11 cellular contexts compared by ENCODE assay signal in the genomic region with DNA sequence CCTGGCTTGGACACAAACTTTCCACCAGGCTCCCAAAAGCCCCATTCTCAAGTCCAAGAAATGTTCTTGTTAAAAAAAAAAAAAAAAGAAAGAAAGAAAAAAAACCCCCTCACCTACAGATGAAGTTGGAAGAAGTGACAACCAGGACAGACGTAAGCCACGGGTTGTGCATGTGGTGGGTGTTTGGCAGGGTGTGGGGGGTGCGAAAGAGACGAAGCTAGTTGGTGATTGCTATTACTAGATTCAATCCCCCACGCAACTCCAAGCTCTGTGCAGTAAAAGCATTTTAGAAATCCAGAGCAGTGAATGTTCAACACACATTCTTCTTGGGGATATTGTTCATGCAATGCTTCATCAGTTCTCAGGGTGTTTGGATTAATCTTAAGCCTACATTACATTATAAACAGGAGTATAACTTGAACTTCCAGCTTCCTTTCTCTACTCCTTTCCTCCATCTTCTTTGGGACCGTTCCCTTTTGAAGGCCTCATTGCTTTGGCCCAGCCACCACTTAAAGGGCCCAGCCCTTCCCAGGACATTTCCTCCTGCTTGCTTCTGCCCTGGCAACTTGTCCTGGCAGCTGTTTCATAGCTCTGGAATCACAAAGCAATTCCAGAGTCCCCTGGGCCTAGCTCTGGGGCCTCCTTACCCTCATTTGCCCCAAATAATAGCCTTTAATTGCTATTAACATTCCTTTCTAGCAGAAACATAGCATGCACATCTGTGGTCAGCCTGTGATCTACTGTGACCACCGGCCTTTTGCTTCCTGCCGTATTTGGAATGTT. TPM values are rescaled to one million over a fixed set of nuclear protein-coding genes. Genes with fewer than 3 reads are reported as not detected.
DNase-seq lines count a peak whose midpoint lies in the region; ATAC-seq and TF ChIP-seq lines count a peak whose summit lies in the region.
"Had no signal": no experiment of that assay in that cellular context is flagged by ENCODE, and none has a peak within 500 bp of the region (broad histone marks: within the 10 kb centered on the region; RNA-seq: fewer than 3 reads in every experiment).

No MANE protein-coding gene starts in this region.

- H3K4me1 ChIP-seq in esophagus (ENCODE audit: control insufficient read depth in 2 of 2, insufficient read depth in 2 of 2, low read length in 1 of 2): peaks cover 0 to 2% of the 10 kb centered on the region in 2 donors
- H3K4me1 ChIP-seq in mesodermal cell (ENCODE audit: control insufficient read depth, insufficient read depth, low read length, poor library complexity, severe bottlenecking): peaks cover 39% of the 10 kb centered on the region
- H3K4me1 ChIP-seq in thoracic aorta (ENCODE audit: control insufficient read depth in 1 of 2, low read depth in 2 of 2): peaks cover 11 to 29% of the 10 kb centered on the region in 2 donors

- peaks cover 5% of the 10 kb centered on the region for H3K27me3 Mint-ChIP-seq in activated CD4-positive, alpha-beta memory T cell treated with anti-CD3 and anti-CD28 coated beads for 36 hours

- H3K36me3 ChIP-seq in esophagus (ENCODE audit: control insufficient read depth in 2 of 2, insufficient read depth in 2 of 2, low read length in 1 of 2) (no peaks in the 10 kb centered on the region), mesodermal cell (ENCODE audit: control insufficient read depth, insufficient read depth, low read length) (no peaks in the 10 kb centered on the region), thoracic aorta (no peaks in the 10 kb centered on the region)

- ATAC-seq in thoracic aorta (ENCODE audit: insufficient number of reproducible peaks, low FRiP score, low read depth): no peak
- ATAC-seq in HG03159 (IDR thresholded peaks at IDR 0.05; ENCODE audit: unreplicated experiment): no peak
- ATAC-seq: activated T-cell treated with anti-CD3 and anti-CD28 coated beads, Interleukin-2, amount 50 U/mL, for 72 hours had no signal

- DNase-seq in M059J (ENCODE audit: low read depth) (peak; percentile 60), thoracic aorta (ENCODE audit: low spot score) (no peak), DMS53 treated with DMSO at 0.1 percent for 48 hours (lab: John Stamatoyannopoulos, UW; ENCODE audit: unreplicated experiment) (no peak), medulla oblongata (ENCODE audit: extremely low spot score) (no peak)
- no peak for DNase-seq in activated CD4-positive, alpha-beta memory T cell treated with anti-CD3 and anti-CD28 coated beads for 36 hours
- DNase-seq: activated T-cell treated with anti-CD3 and anti-CD28 coated beads, Interleukin-2, amount 50 U/mL, for 72 hours; DMS 273 treated with DMSO at 0.1 percent for 48 hours; NCI-H1417 had no signal

- no peaks in the 10 kb centered on the region for H3K9me3 ChIP-seq in esophagus (ENCODE audit: control insufficient read depth in 2 of 2, insufficient read depth in 1 of 2, low read depth in 1 of 2, low read length in 1 of 2)
- H3K9me3 ChIP-seq in mesodermal cell (ENCODE audit: control insufficient read depth, low read length): no peaks in the 10 kb centered on the region
- H3K9me3 ChIP-seq in thoracic aorta: no peaks in the 10 kb centered on the region

- 64 to 71% methylated on average over 8 of the region's 8 CpGs for WGBS in esophagus, 2 donors
- 87 to 90% methylated on average over 3 of the region's 8 CpGs for WGBS in mesodermal cell (ENCODE audit: insufficient coverage in 2 of 2), 2 experiments

- POLR2A ChIA-PET in activated CD4-positive, alpha-beta memory T cell treated with anti-CD3 and anti-CD28 coated beads for 36 hours (lab: Charles Lee): no interaction called here

- no peaks in the 10 kb centered on the region for H3K27me3 ChIP-seq in esophagus (ENCODE audit: control insufficient read depth in 1 of 2, insufficient read depth in 2 of 2, low read length in 2 of 2)
- no peaks in the 10 kb centered on the region for H3K27me3 ChIP-seq in thoracic aorta (replicated peaks; ENCODE audit: insufficient read depth)

- intact Hi-C loops in activated CD4-positive, alpha-beta memory T cell treated with anti-CD3 and anti-CD28 coated beads for 36 hours (cut with micrococcal nuclease): no loop called here

- peak overlapping the region; percentile 47 for H3K27ac ChIP-seq in esophagus (ENCODE audit: low read depth in 2 of 2, low read length in 1 of 2)
- H3K27ac ChIP-seq in mesodermal cell (ENCODE audit: low read depth, low read length, severe bottlenecking): peak overlapping the region; percentile 29
- peak overlapping the region; percentile 36 to 48 for H3K27ac ChIP-seq in thoracic aorta

- CTCF ChIA-PET in activated CD4-positive, alpha-beta memory T cell treated with anti-CD3 and anti-CD28 coated beads for 36 hours (lab: Charles Lee): interaction anchor here (1.0 kb wide), 1 partner anchor 94 kb away, joined by 3 read pairs; no protein-coding TSS in a partner anchor

- no peaks in the 10 kb centered on the region for H3K9me3 Mint-ChIP-seq in activated CD4-positive, alpha-beta memory T cell treated with anti-CD3 and anti-CD28 coated beads for 36 hours
- H3K9me3 Mint-ChIP-seq: activated T-cell treated with anti-CD3 and anti-CD28 coated beads, Interleukin-2, amount 50 U/mL, for 72 hours had no signal

- no peaks in the 10 kb centered on the region for H3K4me1 Mint-ChIP-seq in activated CD4-positive, alpha-beta memory T cell treated with anti-CD3 and anti-CD28 coated beads for 36 hours (ENCODE audit: low read depth)

- no peak overlapping the region for H3K27ac Mint-ChIP-seq in activated CD4-positive, alpha-beta memory T cell treated with anti-CD3 and anti-CD28 coated beads for 36 hours
- H3K27ac Mint-ChIP-seq: activated T-cell treated with anti-CD3 and anti-CD28 coated beads, Interleukin-2, amount 50 U/mL, for 72 hours had no signal

- TF ChIP-seq CTCF in thoracic aorta (IDR thresholded peaks at IDR 0.05): no peak

- no peak overlapping the region for H3K4me3 Mint-ChIP-seq in activated CD4-positive, alpha-beta memory T cell treated with anti-CD3 and anti-CD28 coated beads for 36 hours
- H3K4me3 Mint-ChIP-seq: activated T-cell treated with anti-CD3 and anti-CD28 coated beads, Interleukin-2, amount 50 U/mL, for 72 hours had no signal

- no peaks in the 10 kb centered on the region for H3K36me3 Mint-ChIP-seq in activated CD4-positive, alpha-beta memory T cell treated with anti-CD3 and anti-CD28 coated beads for 36 hours

- H3K4me3 ChIP-seq in esophagus (ENCODE audit: low read depth in 1 of 2, low read length in 2 of 2) (no peak overlapping the region), mesodermal cell (ENCODE audit: extremely low read depth, insufficient read depth, low read length, poor library complexity, severe bottlenecking) (no peak overlapping the region), thoracic aorta (no peak overlapping the region)

RNA-seq across cellular contexts. Expression of a gene that starts 41.7 kb away (rescaled TPM):
- total RNA-seq in M059J (2014; rRNA removed; shearing (Covaris generic)): 106 and 128 TPM in 2 replicates
- 10 to 100 TPM; 28.0 to 46.4 TPM for polyA plus RNA-seq in esophagus
- 179 TPM for polyA plus RNA-seq in mesodermal cell (2013, experiment 1 of 2)
- 133 TPM for polyA plus RNA-seq in mesodermal cell (2013, experiment 2 of 2)
- 100 to 1,000 TPM; 174 to 238 TPM for total RNA-seq in thoracic aorta
- 10 to 100 TPM; 21.4 to 22.5 TPM for total RNA-seq in activated CD4-positive, alpha-beta memory T cell treated with anti-CD3 and anti-CD28 coated beads for 36 hours
